ENCODE assay signal across 17 cellular contexts in the genomic region with DNA sequence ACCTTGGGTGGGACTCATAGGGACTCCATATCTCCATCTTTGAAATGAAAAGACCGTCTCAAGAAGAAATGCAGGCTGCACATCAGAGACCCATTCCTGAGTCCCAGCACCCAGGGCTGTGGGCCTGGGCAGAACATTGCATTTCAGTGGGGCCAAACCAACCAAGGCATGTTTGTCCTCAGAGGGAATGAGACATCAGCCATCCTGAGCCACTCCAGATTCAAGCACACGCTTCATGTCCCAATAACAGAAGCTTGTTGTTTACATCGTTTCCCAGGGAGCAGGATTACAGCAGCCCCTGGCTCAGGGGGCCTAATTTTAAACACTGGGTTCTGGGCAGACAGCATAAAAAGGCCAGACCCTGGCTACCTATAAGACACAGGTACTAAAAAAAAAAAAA.
"Had no signal": no experiment of that assay in that cellular context is flagged by ENCODE, and none has a peak within 500 bp of the region (broad histone marks: within the 10 kb centered on the region; RNA-seq: fewer than 3 reads in every experiment).

No MANE protein-coding gene starts in this region.

- DNase-seq: activated CD4-positive, CD25-positive, alpha-beta regulatory T cell treated with anti-CD3 and anti-CD28 coated beads, Interleukin-2, amount 50 U/mL, for 72 hours; activated gamma-delta T cell treated with Interleukin-2 at 50 U/mL for 16 hours; caudate nucleus; endodermal cell; head of caudate nucleus; nephron progenitor cell; nucleus accumbens; stimulated activated CD4-positive, alpha-beta T cell treated with anti-CD3 and anti-CD28 coated beads, Interleukin-4, amount 100 ng/mL, for 24 hours; SW 1271; T-helper 2 cell; thyroid gland had no signal

- ATAC-seq: activated naive CD4-positive, alpha-beta T cell treated with anti-CD3 and anti-CD28 coated beads, Interleukin-2, amount 50 U/mL, for 72 hours; stimulated activated effector memory CD8-positive, alpha-beta T cell treated with anti-CD3 and anti-CD28 coated beads, Interleukin-12 subunit alpha, Interleukin-12 subunit beta, amount 100 ng/mL, for 72 hours had no signal

- H3K9me3 ChIP-seq: thyroid gland had no signal

- H3K4me3 ChIP-seq: lung, smooth muscle cell, thyroid gland had no signal

- H3K27ac ChIP-seq: epithelial cell of prostate, VCaP had no signal

- H3K27me3 ChIP-seq: thyroid gland had no signal

- H3K36me3 ChIP-seq: thyroid gland had no signal
